ENCODE assay signal across 11 cellular contexts in the genomic region with DNA sequence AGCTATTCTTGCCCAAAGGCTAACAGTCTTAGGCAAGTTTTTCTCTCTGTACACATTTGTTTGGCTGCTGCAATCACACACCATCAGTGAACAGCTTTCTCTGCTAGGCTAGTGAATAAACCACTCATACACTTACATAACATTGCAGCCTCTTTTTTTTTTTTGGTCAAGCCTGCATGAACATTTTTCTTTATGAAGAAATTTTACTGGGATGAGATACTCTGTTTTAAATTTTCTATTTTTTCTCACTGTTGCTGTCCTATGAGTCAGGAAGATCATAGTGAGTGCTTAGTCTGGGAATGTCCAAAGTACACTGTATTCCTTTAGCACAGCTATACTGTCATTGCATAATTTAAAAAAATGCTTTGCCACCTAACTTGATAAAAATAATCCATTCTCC. TPM values are rescaled to one million over a fixed set of nuclear protein-coding genes. Genes with fewer than 3 reads are reported as not detected.
DNase-seq lines count a peak whose midpoint lies in the region; ATAC-seq, FAIRE-seq and TF ChIP-seq lines count a peak whose summit lies in the region.
"Had no signal": no experiment of that assay in that cellular context is flagged by ENCODE, and none has a peak within 500 bp of the region (broad histone marks: within the 10 kb centered on the region; RNA-seq: fewer than 3 reads in every experiment).

No MANE protein-coding gene starts in this region.

- H3K9me3 ChIP-seq in osteoblast (ENCODE audit: low read depth, low read length): no peaks in the 10 kb centered on the region

- no peak for TF ChIP-seq CTCF in BJ (IDR thresholded peaks at IDR 0.05; ENCODE audit: insufficient read depth, low read depth, low read length)
- no peak for TF ChIP-seq CTCF in osteoblast (IDR thresholded peaks at IDR 0.05; ENCODE audit: extremely low read depth, low read depth, low read length)

- peak; percentile 91 for ATAC-seq in SK-N-SH treated with all-trans-retinoic acid at 6 μM for 48 hours

- H2AFZ ChIP-seq in osteoblast (ENCODE audit: low read length): no peak overlapping the region

- CTCF ChIA-PET in BJ (lab: Yijun Ruan, JAX): interaction anchor here (0.9 to 1.9 kb wide), 3 partner anchors 9 to 126 kb away, joined by 3 to 7 read pairs (median 5); no protein-coding TSS in a partner anchor

- FAIRE-seq in GM12891 (lab: Jason Lieb, UNC): no peak
- FAIRE-seq: frontal cortex had no signal

- H3K4me3 ChIP-seq in BJ (ENCODE audit: low read depth, low read length): no peak overlapping the region
- H3K4me3 ChIP-seq in osteoblast (ENCODE audit: insufficient read depth, low read length): no peak overlapping the region

- H3K27me3 ChIP-seq in BJ (ENCODE audit: control insufficient read depth, insufficient read depth, low read length) (no peaks in the 10 kb centered on the region), osteoblast (ENCODE audit: insufficient read depth, low read length) (no peaks in the 10 kb centered on the region)

- DNase-seq in BJ (ENCODE audit: low read depth) (peak; percentile 81), fibroblast of the conjunctiva (ENCODE audit: low read depth) (peak; percentile 57), osteoblast (ENCODE audit: insufficient read length, low spot score, missing footprints) (peak; percentile 75), NCI-H146 (lab: John Stamatoyannopoulos, UW) (no peak), NCI-H187 treated with DMSO at 0.1 percent for 48 hours (lab: John Stamatoyannopoulos, UW) (no peak), SHP77 treated with DMSO at 0.1 percent for 48 hours (lab: John Stamatoyannopoulos, UW) (no peak), GM12891 (ENCODE audit: insufficient read length, low spot score) (no peak)
- DNase-seq: NCI-H526 had no signal

- peak overlapping the region; percentile 74 for H3K27ac ChIP-seq in osteoblast (ENCODE audit: low read depth, low read length)
- H3K27ac ChIP-seq: KMS-11 had no signal

- POLR2A ChIA-PET in BJ (lab: Charles Lee): interaction anchor here (0.7 to 1.1 kb wide), 4 partner anchors 14 to 84 kb away, joined by 3 to 5 read pairs (median 4); a partner anchor contains a TSS

- H3K4me1 ChIP-seq in osteoblast (ENCODE audit: insufficient read depth, low read length): peaks cover 26% of the 10 kb centered on the region

- peaks cover 44% of the 10 kb centered on the region for H4K20me1 ChIP-seq in osteoblast (ENCODE audit: insufficient read depth, low read length)

- H3K4me2 ChIP-seq in osteoblast (ENCODE audit: insufficient read depth, low read length): peak overlapping the region; percentile 27
- H3K4me2 ChIP-seq: KMS-11 had no signal

- H3K36me3 ChIP-seq in BJ (ENCODE audit: control insufficient read depth, insufficient read depth, low read length) (no peaks in the 10 kb centered on the region; the same call in 1 of the 2 replicates), osteoblast (ENCODE audit: insufficient read depth, low read length) (no peaks in the 10 kb centered on the region)

- H3K79me2 ChIP-seq in osteoblast (ENCODE audit: insufficient read depth, low read length): peaks cover 84% of the 10 kb centered on the region

- no peak for TF ChIP-seq POLR2A in GM12891 (IDR thresholded peaks at IDR 0.05; ENCODE audit: low read depth, low read length)

TF ChIP-seq in SK-N-SH treated with all-trans-retinoic acid at 6 μM for 48 hours, 23 proteins besides CTCF, POLR2A, EP300 and RAD21:
- TF ChIP-seq ZFP30 (CRISPR knock-in tag; IDR thresholded peaks at IDR 0.05) (no peak), ZFP3 (CRISPR knock-in tag; IDR thresholded peaks at IDR 0.05) (no peak), TOX (CRISPR knock-in tag; IDR thresholded peaks at IDR 0.05; ENCODE audit: borderline replicate concordance) (no peak)
- TF ChIP-seq, protein P1, sequence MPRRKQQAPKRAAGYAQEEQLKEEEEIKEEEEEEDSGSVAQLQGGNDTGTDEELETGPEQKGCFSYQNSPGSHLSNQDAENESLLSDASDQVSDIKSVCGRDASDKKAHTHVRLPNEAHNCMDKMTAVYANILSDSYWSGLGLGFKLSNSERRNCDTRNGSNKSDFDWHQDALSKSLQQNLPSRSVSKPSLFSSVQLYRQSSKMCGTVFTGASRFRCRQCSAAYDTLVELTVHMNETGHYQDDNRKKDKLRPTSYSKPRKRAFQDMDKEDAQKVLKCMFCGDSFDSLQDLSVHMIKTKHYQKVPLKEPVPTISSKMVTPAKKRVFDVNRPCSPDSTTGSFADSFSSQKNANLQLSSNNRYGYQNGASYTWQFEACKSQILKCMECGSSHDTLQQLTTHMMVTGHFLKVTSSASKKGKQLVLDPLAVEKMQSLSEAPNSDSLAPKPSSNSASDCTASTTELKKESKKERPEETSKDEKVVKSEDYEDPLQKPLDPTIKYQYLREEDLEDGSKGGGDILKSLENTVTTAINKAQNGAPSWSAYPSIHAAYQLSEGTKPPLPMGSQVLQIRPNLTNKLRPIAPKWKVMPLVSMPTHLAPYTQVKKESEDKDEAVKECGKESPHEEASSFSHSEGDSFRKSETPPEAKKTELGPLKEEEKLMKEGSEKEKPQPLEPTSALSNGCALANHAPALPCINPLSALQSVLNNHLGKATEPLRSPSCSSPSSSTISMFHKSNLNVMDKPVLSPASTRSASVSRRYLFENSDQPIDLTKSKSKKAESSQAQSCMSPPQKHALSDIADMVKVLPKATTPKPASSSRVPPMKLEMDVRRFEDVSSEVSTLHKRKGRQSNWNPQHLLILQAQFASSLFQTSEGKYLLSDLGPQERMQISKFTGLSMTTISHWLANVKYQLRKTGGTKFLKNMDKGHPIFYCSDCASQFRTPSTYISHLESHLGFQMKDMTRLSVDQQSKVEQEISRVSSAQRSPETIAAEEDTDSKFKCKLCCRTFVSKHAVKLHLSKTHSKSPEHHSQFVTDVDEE (CRISPR knock-in tag; IDR thresholded peaks at IDR 0.05): no peak

TF ChIP-seq in GM12891, 5 proteins besides CTCF, POLR2A, EP300 and RAD21:
- TF ChIP-seq SPI1 (IDR thresholded peaks at IDR 0.05; ENCODE audit: low read depth, low read length): no peak
- TF ChIP-seq POU2F2 (IDR thresholded peaks at IDR 0.05; ENCODE audit: low read depth, low read length): no peak
- no peak for TF ChIP-seq TAF1 (IDR thresholded peaks at IDR 0.05; ENCODE audit: low read depth, low read length)
- TF ChIP-seq PAX5 (IDR thresholded peaks at IDR 0.05; ENCODE audit: insufficient read depth, low read length, severe bottlenecking): no peak
- no peak for TF ChIP-seq POLR2AphosphoS5 (IDR thresholded peaks at IDR 0.05; ENCODE audit: low read depth, low read length)

RNA-seq across cellular contexts. Expression of a gene that starts 58.5 kb away (rescaled TPM):
- 11.8 and 27.6 TPM in 2 replicates for polyA plus RNA-seq in BJ (2011; rRNA removed)
- 17.0 and 21.3 TPM in 2 replicates for polyA minus RNA-seq in BJ (2011; rRNA and poly(A)+ RNA removed)
- 42.7 and 56.0 TPM in 2 replicates for total RNA-seq in osteoblast
- polyA plus RNA-seq in GM12891 (2012; ENCODE audit: low read depth, missing spikeins): 21.2 TPM

Comparison
In these comparisons a context has a peak if more than half of its experiments do, and no peak if none do; other contexts are left out.
1. DNase-seq: peak in BJ (single experiment), fibroblast of the conjunctiva (single experiment) and osteoblast (single experiment); none in NCI-H146 (single experiment), NCI-H187 treated with DMSO at 0.1 percent for 48 hours (single experiment), SHP77 treated with DMSO at 0.1 percent for 48 hours (single experiment) and GM12891 (single experiment).